In the genomic region with DNA sequence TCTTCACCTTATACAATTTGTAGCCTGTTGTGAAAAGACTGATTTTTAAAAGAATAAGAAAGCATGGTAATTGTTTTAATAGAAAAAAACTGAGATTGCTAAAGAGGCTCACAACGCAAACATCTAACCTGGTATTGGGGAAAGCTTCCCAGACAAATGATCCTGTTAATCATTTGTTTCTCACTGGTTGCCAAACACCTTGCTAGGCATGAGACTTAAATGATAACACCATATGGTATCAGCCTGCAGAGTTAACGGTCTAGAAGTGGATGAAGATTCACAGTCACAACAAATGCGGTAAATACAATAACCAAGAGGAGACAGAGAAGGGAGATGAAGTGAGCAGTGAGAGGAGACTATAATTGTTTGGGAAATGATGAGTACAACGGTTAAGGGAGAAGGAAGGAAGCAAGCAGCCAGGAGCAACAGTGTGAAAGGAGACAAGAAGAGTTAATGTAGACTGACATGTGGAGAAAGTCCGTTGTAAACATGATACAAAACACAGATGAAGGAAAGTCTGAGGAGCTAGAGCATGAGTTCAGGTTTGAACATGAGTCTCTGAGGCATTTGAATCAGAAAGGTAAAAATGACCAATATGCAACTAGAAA, we compare ENCODE assay signal across 2 cellular contexts.
A peak's percentile ranks its signal among the peaks of the same experiment; 100 is the strongest.
TF ChIP-seq lines count a peak whose summit lies in the region.

No MANE protein-coding gene starts in this region.

TF ChIP-seq in IMR-90, 13 proteins besides CTCF, POLR2A, EP300 and RAD21:
- TF ChIP-seq CHD1 (IDR thresholded peaks at IDR 0.05; ENCODE audit: low read depth, low read length) = no peak
- TF ChIP-seq MAFK (IDR thresholded peaks at IDR 0.05; ENCODE audit: low read depth, low read length) = no peak
- no peak for TF ChIP-seq SMC3 (IDR thresholded peaks at IDR 0.05; ENCODE audit: low read depth, low read length)
- TF ChIP-seq BHLHE40 (IDR thresholded peaks at IDR 0.05; ENCODE audit: low read depth, low read length) = no peak
- TF ChIP-seq FOS (IDR thresholded peaks at IDR 0.05; ENCODE audit: low read depth, low read length) = no peak
- TF ChIP-seq MAZ (IDR thresholded peaks at IDR 0.05; ENCODE audit: borderline replicate concordance, low read depth, low read length) = no peak
- no peak for TF ChIP-seq MXI1 (IDR thresholded peaks at IDR 0.05; ENCODE audit: borderline replicate concordance, low read depth, low read length)
- TF ChIP-seq NFE2L2 (IDR thresholded peaks at IDR 0.05; ENCODE audit: low read depth, low read length) = no peak
- TF ChIP-seq RCOR1 (IDR thresholded peaks at IDR 0.05; ENCODE audit: insufficient replicate concordance, low read length) = no peak
TF ChIP-seq in IMR-90: peak in this region for 0.

TF ChIP-seq in K562, 482 proteins besides CTCF, POLR2A, EP300 and RAD21:
- TF ChIP-seq RBM22 (IDR thresholded peaks at IDR 0.05; ENCODE audit: low read depth, low read length, poor library complexity, severe bottlenecking) = no peak
- TF ChIP-seq FOXK2 (conservative IDR thresholded peaks at IDR 0.05 in 1 of 2, IDR thresholded peaks at IDR 0.05 in 1 of 2; ENCODE audit: low read depth in 2 of 2) = 0 out of 4 replicates have a peak, but pooled peaks of 1 of the 2 experiments have one; percentile 22
